13 cellular contexts compared by ENCODE assay signal in genomic region chr9:33329996-33330395, GRCh38. TPM values are rescaled to one million over a fixed set of nuclear protein-coding genes. Genes with fewer than 3 reads are reported as not detected.
DNase-seq lines count a peak whose midpoint lies in the region; ATAC-seq, FAIRE-seq and TF ChIP-seq lines count a peak whose summit lies in the region.
"Had no signal": no experiment of that assay in that cellular context is flagged by ENCODE, and none has a peak within 500 bp of the region (broad histone marks: within the 10 kb centered on the region; RNA-seq: fewer than 3 reads in every experiment).

No MANE protein-coding gene starts in this region.

- no peak overlapping the region for H3K4me3 Mint-ChIP-seq in astrocyte (ENCODE audit: unreplicated experiment)
- no peak overlapping the region for H3K4me3 Mint-ChIP-seq in CD8-positive, alpha-beta T cell
- H3K4me3 Mint-ChIP-seq in glutamatergic neuron (ENCODE audit: unreplicated experiment): no peak overlapping the region
- H3K4me3 Mint-ChIP-seq: activated CD8-positive, alpha-beta T cell treated with anti-CD3 and anti-CD28 coated beads, Interleukin-2, amount 10 ng/mL, durations not matched to agents 7 days and 5 days; memory B cell had no signal

- H3K27ac Mint-ChIP-seq in astrocyte (ENCODE audit: unreplicated experiment) (no peak overlapping the region), glutamatergic neuron (ENCODE audit: unreplicated experiment) (no peak overlapping the region)
- H3K27ac Mint-ChIP-seq in CD8-positive, alpha-beta T cell: no peak overlapping the region
- H3K27ac Mint-ChIP-seq: activated CD8-positive, alpha-beta T cell treated with anti-CD3 and anti-CD28 coated beads, Interleukin-2, amount 10 ng/mL, durations not matched to agents 7 days and 5 days; memory B cell had no signal

- H3K27ac ChIP-seq in astrocyte (ENCODE audit: low read depth, low read length): peak overlapping the region; percentile 80
- no peak overlapping the region for H3K27ac ChIP-seq in CD8-positive, alpha-beta T cell (ENCODE audit: low read depth, low read length)

- H3K36me3 Mint-ChIP-seq in astrocyte (ENCODE audit: low read depth, unreplicated experiment) (peaks cover 28% of the 10 kb centered on the region), glutamatergic neuron (ENCODE audit: unreplicated experiment) (no peaks in the 10 kb centered on the region)
- peaks cover 80% of the 10 kb centered on the region for H3K36me3 Mint-ChIP-seq in CD8-positive, alpha-beta T cell

- peak overlapping the region; percentile 38 for H3K4me2 ChIP-seq in astrocyte (ENCODE audit: low read length)

- CTCF ChIA-PET in CD8-positive, alpha-beta T cell (lab: Charles Lee): interaction anchor here (1.4 kb wide), 1 partner anchor 45 kb away, joined by 4 read pairs; no protein-coding TSS in a partner anchor

- peak; percentile 30 for ATAC-seq in left ventricle myocardium superior
- ATAC-seq in CD8-positive, alpha-beta T cell: no peak
- no peak for ATAC-seq in HG03354 (IDR thresholded peaks at IDR 0.05; ENCODE audit: poor library complexity, severe bottlenecking, unreplicated experiment)
- ATAC-seq: activated CD8-positive, alpha-beta T cell treated with anti-CD3 and anti-CD28 coated beads, Interleukin-2, amount 10 ng/mL, durations not matched to agents 7 days and 5 days had no signal

- no peaks in the 10 kb centered on the region for H3K27me3 Mint-ChIP-seq in astrocyte (ENCODE audit: low read depth, unreplicated experiment)
- no peaks in the 10 kb centered on the region for H3K27me3 Mint-ChIP-seq in CD8-positive, alpha-beta T cell (ENCODE audit: low read depth)
- no peaks in the 10 kb centered on the region for H3K27me3 Mint-ChIP-seq in glutamatergic neuron (ENCODE audit: unreplicated experiment)
- H3K27me3 Mint-ChIP-seq: memory B cell had no signal

- H3K9me3 Mint-ChIP-seq in astrocyte (ENCODE audit: unreplicated experiment): no peaks in the 10 kb centered on the region
- H3K9me3 Mint-ChIP-seq in CD8-positive, alpha-beta T cell: no peaks in the 10 kb centered on the region
- no peaks in the 10 kb centered on the region for H3K9me3 Mint-ChIP-seq in glutamatergic neuron (ENCODE audit: unreplicated experiment)
- H3K9me3 Mint-ChIP-seq: memory B cell had no signal

- no peaks in the 10 kb centered on the region for H3K79me2 ChIP-seq in astrocyte (ENCODE audit: insufficient read depth, low read length)

- no peak overlapping the region for H3K4me3 ChIP-seq in astrocyte (ENCODE audit: insufficient read depth, low read depth, low read length)
- H3K4me3 ChIP-seq in CD8-positive, alpha-beta T cell (ENCODE audit: low read depth, low read length): no peak overlapping the region

- no peak for TF ChIP-seq POLR2A in H54 (IDR thresholded peaks at IDR 0.05; ENCODE audit: low read depth, low read length)

- intact Hi-C loops in left ventricle myocardium superior (cut with micrococcal nuclease): no loop called here
- intact Hi-C loops in CD8-positive, alpha-beta T cell (cut with DNase I, micrococcal nuclease): loop anchor here (5.0 to 10.0 kb wide), 2 partner anchors 43 to 55 kb away; no protein-coding TSS in a partner anchor

- FAIRE-seq in H54 (lab: Jason Lieb, UNC) (peak; percentile 88), astrocyte (lab: Jason Lieb, UNC) (no peak)
- FAIRE-seq: D721Med, frontal cortex had no signal

- peak; percentile 10 for DNase-seq in H54 (ENCODE audit: insufficient read length, low spot score)
- DNase-seq in astrocyte (ENCODE audit: low read depth): peak; percentile 58
- DNase-seq in left ventricle myocardium superior: no peak
- peak; percentile 53 for DNase-seq in smooth muscle cell of the brain vasculature (ENCODE audit: low read depth, low spot score)
- no peak for DNase-seq in CD8-positive, alpha-beta T cell
- DNase-seq in NCI-H146 treated with DMSO at 0.1 percent for 48 hours (lab: John Stamatoyannopoulos, UW; ENCODE audit: unreplicated experiment): no peak
- DNase-seq in glutamatergic neuron: no peak
- DNase-seq: activated CD8-positive, alpha-beta T cell treated with anti-CD3 and anti-CD28 coated beads, Interleukin-2, amount 10 ng/mL, durations not matched to agents 7 days and 5 days; NCI-H510A treated with DMSO at 0.1 percent for 48 hours had no signal

- POLR2A ChIA-PET in CD8-positive, alpha-beta T cell (lab: Charles Lee): no interaction called here

- H3K4me1 Mint-ChIP-seq in astrocyte (ENCODE audit: low read depth, unreplicated experiment) (no peaks in the 10 kb centered on the region), glutamatergic neuron (ENCODE audit: low read depth, unreplicated experiment) (no peaks in the 10 kb centered on the region)
- peaks cover 2% of the 10 kb centered on the region for H3K4me1 Mint-ChIP-seq in CD8-positive, alpha-beta T cell (ENCODE audit: low read depth)
- H3K4me1 Mint-ChIP-seq: memory B cell had no signal

- H3K9ac ChIP-seq in astrocyte (ENCODE audit: low read length): peak overlapping the region; percentile 2

- H3K36me3 ChIP-seq in astrocyte (ENCODE audit: insufficient read depth, low read length): peaks cover 19% of the 10 kb centered on the region
- peaks cover 34% of the 10 kb centered on the region for H3K36me3 ChIP-seq in CD8-positive, alpha-beta T cell (ENCODE audit: insufficient read depth, low read length)

- H2AFZ ChIP-seq in astrocyte (ENCODE audit: low read depth, low read length): no peak overlapping the region

- TF ChIP-seq CTCF in astrocyte (IDR thresholded peaks at IDR 0.05; ENCODE audit: insufficient read depth, low read depth, low read length) (no peak), glutamatergic neuron (IDR thresholded peaks at IDR 0.05; ENCODE audit: partially characterized antibody, unreplicated experiment) (no peak)
- TF ChIP-seq CTCF in CD8-positive, alpha-beta T cell (IDR thresholded peaks at IDR 0.05): no peak

- H3K4me1 ChIP-seq in astrocyte (ENCODE audit: insufficient read depth, low read length): peaks cover 28% of the 10 kb centered on the region
- H3K4me1 ChIP-seq in CD8-positive, alpha-beta T cell (ENCODE audit: insufficient read depth, low read length): no peaks in the 10 kb centered on the region

- no peaks in the 10 kb centered on the region for H3K9me3 ChIP-seq in astrocyte (ENCODE audit: insufficient read depth, low read depth, low read length)
- no peaks in the 10 kb centered on the region for H3K9me3 ChIP-seq in CD8-positive, alpha-beta T cell (ENCODE audit: low read length)

- H4K20me1 ChIP-seq in astrocyte (ENCODE audit: insufficient read depth, low read length): no peaks in the 10 kb centered on the region

- no peaks in the 10 kb centered on the region for H3K27me3 ChIP-seq in astrocyte (ENCODE audit: insufficient read depth, low read length)
- H3K27me3 ChIP-seq in CD8-positive, alpha-beta T cell (ENCODE audit: insufficient read depth, low read length): no peaks in the 10 kb centered on the region

RNA-seq across cellular contexts. Expression of gene NFX1, which starts 39.7 kb away (rescaled TPM):
- 26.7 and 27.8 TPM in 2 replicates for total RNA-seq in astrocyte
- total RNA-seq in left ventricle myocardium superior: 31.6 TPM
- 10 to 100 TPM; 32.9 to 37.9 TPM for total RNA-seq in CD8-positive, alpha-beta T cell
- total RNA-seq in glutamatergic neuron (ENCODE audit: unreplicated experiment): 37.5 TPM

Comparison
In these comparisons a context has a peak if more than half of its experiments do, and no peak if none do; other contexts are left out.
1. DNase-seq: peak in H54 (single experiment), astrocyte (single experiment) and smooth muscle cell of the brain vasculature (single experiment); none in left ventricle myocardium superior (single experiment), CD8-positive, alpha-beta T cell (0 of 7), NCI-H146 treated with DMSO at 0.1 percent for 48 hours (single experiment) and glutamatergic neuron (single experiment).